In genomic region chr22:46609175-46609690, GRCh38 we compare ENCODE assay signal across 1 cellular context.
TF ChIP-seq lines count a peak whose summit lies in the region.

No MANE protein-coding gene starts in this region.

TF ChIP-seq in GM23338, 12 proteins besides CTCF, POLR2A, EP300 and RAD21:
- TF ChIP-seq STAT1 (IDR thresholded peaks at IDR 0.05; ENCODE audit: unreplicated experiment) (no peak), ZNF114 (CRISPR knock-in tag; IDR thresholded peaks at IDR 0.05) (no peak), ZNF331 (CRISPR knock-in tag; IDR thresholded peaks at IDR 0.05; ENCODE audit: low read depth) (no peak), NANOG (IDR thresholded peaks at IDR 0.05; ENCODE audit: borderline replicate concordance) (no peak), CREB1 (CRISPR knock-in tag; IDR thresholded peaks at IDR 0.05; ENCODE audit: low read depth) (no peak), EZH2 (IDR thresholded peaks at IDR 0.05; ENCODE audit: low read depth, unreplicated experiment) (no peak), JUNB (IDR thresholded peaks at IDR 0.05; ENCODE audit: unreplicated experiment) (no peak), POLR2AphosphoS5 (IDR thresholded peaks at IDR 0.05; ENCODE audit: low read depth) (no peak)
- TF ChIP-seq, protein P1, sequence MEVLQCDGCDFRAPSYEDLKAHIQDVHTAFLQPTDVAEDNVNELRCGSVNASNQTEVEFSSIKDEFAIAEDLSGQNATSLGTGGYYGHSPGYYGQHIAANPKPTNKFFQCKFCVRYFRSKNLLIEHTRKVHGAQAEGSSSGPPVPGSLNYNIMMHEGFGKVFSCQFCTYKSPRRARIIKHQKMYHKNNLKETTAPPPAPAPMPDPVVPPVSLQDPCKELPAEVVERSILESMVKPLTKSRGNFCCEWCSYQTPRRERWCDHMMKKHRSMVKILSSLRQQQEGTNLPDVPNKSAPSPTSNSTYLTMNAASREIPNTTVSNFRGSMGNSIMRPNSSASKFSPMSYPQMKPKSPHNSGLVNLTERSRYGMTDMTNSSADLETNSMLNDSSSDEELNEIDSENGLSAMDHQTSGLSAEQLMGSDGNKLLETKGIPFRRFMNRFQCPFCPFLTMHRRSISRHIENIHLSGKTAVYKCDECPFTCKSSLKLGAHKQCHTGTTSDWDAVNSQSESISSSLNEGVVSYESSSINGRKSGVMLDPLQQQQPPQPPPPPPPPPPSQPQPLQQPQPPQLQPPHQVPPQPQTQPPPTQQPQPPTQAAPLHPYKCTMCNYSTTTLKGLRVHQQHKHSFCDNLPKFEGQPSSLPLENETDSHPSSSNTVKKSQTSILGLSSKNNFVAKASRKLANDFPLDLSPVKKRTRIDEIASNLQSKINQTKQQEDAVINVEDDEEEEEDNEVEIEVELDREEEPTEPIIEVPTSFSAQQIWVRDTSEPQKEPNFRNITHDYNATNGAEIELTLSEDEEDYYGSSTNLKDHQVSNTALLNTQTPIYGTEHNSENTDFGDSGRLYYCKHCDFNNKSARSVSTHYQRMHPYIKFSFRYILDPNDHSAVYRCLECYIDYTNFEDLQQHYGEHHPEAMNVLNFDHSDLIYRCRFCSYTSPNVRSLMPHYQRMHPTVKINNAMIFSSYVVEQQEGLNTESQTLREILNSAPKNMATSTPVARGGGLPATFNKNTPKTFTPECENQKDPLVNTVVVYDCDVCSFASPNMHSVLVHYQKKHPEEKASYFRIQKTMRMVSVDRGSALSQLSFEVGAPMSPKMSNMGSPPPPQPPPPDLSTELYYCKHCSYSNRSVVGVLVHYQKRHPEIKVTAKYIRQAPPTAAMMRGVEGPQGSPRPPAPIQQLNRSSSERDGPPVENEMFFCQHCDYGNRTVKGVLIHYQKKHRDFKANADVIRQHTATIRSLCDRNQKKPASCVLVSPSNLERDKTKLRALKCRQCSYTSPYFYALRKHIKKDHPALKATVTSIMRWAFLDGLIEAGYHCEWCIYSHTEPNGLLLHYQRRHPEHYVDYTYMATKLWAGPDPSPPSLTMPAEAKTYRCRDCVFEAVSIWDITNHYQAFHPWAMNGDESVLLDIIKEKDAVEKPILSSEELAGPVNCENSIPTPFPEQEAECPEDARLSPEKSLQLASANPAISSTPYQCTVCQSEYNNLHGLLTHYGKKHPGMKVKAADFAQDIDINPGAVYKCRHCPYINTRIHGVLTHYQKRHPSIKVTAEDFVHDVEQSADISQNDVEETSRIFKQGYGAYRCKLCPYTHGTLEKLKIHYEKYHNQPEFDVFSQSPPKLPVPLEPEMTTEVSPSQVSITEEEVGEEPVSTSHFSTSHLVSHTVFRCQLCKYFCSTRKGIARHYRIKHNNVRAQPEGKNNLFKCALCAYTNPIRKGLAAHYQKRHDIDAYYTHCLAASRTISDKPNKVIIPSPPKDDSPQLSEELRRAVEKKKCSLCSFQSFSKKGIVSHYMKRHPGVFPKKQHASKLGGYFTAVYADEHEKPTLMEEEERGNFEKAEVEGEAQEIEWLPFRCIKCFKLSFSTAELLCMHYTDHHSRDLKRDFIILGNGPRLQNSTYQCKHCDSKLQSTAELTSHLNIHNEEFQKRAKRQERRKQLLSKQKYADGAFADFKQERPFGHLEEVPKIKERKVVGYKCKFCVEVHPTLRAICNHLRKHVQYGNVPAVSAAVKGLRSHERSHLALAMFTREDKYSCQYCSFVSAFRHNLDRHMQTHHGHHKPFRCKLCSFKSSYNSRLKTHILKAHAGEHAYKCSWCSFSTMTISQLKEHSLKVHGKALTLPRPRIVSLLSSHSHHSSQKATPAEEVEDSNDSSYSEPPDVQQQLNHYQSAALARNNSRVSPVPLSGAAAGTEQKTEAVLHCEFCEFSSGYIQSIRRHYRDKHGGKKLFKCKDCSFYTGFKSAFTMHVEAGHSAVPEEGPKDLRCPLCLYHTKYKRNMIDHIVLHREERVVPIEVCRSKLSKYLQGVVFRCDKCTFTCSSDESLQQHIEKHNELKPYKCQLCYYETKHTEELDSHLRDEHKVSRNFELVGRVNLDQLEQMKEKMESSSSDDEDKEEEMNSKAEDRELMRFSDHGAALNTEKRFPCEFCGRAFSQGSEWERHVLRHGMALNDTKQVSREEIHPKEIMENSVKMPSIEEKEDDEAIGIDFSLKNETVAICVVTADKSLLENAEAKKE (CRISPR knock-in tag; IDR thresholded peaks at IDR 0.05) = no peak
- TF ChIP-seq, protein P2, sequence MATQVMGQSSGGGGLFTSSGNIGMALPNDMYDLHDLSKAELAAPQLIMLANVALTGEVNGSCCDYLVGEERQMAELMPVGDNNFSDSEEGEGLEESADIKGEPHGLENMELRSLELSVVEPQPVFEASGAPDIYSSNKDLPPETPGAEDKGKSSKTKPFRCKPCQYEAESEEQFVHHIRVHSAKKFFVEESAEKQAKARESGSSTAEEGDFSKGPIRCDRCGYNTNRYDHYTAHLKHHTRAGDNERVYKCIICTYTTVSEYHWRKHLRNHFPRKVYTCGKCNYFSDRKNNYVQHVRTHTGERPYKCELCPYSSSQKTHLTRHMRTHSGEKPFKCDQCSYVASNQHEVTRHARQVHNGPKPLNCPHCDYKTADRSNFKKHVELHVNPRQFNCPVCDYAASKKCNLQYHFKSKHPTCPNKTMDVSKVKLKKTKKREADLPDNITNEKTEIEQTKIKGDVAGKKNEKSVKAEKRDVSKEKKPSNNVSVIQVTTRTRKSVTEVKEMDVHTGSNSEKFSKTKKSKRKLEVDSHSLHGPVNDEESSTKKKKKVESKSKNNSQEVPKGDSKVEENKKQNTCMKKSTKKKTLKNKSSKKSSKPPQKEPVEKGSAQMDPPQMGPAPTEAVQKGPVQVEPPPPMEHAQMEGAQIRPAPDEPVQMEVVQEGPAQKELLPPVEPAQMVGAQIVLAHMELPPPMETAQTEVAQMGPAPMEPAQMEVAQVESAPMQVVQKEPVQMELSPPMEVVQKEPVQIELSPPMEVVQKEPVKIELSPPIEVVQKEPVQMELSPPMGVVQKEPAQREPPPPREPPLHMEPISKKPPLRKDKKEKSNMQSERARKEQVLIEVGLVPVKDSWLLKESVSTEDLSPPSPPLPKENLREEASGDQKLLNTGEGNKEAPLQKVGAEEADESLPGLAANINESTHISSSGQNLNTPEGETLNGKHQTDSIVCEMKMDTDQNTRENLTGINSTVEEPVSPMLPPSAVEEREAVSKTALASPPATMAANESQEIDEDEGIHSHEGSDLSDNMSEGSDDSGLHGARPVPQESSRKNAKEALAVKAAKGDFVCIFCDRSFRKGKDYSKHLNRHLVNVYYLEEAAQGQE (IDR thresholded peaks at IDR 0.05; ENCODE audit: unreplicated experiment) = no peak
- TF ChIP-seq, protein P3, sequence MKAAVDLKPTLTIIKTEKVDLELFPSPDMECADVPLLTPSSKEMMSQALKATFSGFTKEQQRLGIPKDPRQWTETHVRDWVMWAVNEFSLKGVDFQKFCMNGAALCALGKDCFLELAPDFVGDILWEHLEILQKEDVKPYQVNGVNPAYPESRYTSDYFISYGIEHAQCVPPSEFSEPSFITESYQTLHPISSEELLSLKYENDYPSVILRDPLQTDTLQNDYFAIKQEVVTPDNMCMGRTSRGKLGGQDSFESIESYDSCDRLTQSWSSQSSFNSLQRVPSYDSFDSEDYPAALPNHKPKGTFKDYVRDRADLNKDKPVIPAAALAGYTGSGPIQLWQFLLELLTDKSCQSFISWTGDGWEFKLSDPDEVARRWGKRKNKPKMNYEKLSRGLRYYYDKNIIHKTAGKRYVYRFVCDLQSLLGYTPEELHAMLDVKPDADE (IDR thresholded peaks at IDR 0.05) = no peak
